8 cellular contexts compared by ENCODE assay signal in the genomic region with DNA sequence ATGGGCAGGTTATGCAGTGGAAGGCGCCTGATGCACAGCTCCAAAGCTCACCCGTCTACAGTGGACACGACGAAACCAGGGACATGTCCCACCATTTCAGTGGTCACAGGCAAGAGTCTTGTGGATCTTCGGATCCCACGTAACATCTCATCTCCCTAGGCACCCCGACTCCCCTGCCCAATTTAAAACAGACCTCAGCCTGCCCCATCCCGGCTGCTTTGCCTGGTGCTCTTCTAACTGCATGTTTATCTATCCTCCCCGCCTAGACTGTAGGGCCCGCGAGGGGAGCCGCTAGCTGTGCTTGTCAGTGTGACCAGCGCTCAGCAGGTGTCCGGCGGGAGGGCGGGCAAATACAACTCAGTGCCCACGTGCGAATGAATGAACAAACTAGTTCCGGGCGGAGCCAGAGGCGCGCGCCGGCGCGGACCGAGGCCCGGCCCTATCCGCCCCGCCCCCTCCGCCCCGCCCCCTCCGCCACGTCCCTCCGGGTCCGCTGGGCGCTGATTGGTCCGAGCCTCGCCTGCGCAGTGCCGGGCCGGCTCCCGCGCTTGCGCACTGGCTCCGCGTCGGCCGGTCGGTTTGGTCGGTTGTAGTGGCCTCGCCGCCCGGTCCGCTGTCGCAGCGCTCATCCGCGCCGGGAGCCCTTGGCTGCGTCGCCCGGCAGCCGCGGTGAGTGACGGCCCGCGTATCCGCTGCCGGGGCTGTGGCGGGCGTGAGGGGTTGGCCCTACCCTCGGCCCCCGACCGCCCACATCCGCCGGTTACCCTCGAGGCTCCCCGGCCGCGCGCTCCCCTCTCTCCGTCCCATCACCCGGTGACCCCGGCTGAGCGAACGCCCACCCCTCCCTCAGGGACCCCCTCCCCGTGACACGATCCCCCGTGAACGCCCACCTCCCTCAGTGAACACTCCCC.
DNase-seq lines count a peak whose midpoint lies in the region; ATAC-seq and TF ChIP-seq lines count a peak whose summit lies in the region.

No MANE protein-coding gene starts in this region.

- CTCF ChIA-PET in AG04450 (lab: Charles Lee): no interaction called here

- H3K4me1 ChIP-seq in breast epithelium: peaks cover 0 to 4% of the 10 kb centered on the region in 2 donors

- TF ChIP-seq POLR2A in breast epithelium (IDR thresholded peaks at IDR 0.05): peak; percentile 27

- POLR2A ChIA-PET in AG04450 (lab: Yijun Ruan, JAX): no interaction called here

- H3K4me3 ChIP-seq in AG04450 (ENCODE audit: low read depth, low read length): peak overlapping the region; percentile 80
- peak overlapping the region; percentile 89 to 98 (median 96) for H3K4me3 ChIP-seq in breast epithelium
- peak overlapping the region; percentile 72 to 99 (median 90) for H3K4me3 ChIP-seq in skin epidermis

- H3K27me3 ChIP-seq in AG04450 (ENCODE audit: control insufficient read depth, insufficient read depth, low read length) (no peaks in the 10 kb centered on the region), breast epithelium (no peaks in the 10 kb centered on the region)

- intact Hi-C loops in breast epithelium (cut with DNase I; ENCODE audit: low total_unique reads): no loop called here

- peak; percentile 79 for ATAC-seq in GM18907 (IDR thresholded peaks at IDR 0.05; ENCODE audit: unreplicated experiment)
- ATAC-seq in HG03135 (IDR thresholded peaks at IDR 0.05; ENCODE audit: unreplicated experiment): peak; percentile 77

- no peaks in the 10 kb centered on the region; the same call in 1 of the 2 replicates for H3K9me3 ChIP-seq in AG04450 (ENCODE audit: control insufficient read depth, insufficient read depth, low read length)
- H3K9me3 ChIP-seq in breast epithelium: no peaks in the 10 kb centered on the region

- no peak for TF ChIP-seq CTCF in AG04450 (IDR thresholded peaks at IDR 0.05; ENCODE audit: low read depth, low read length)
- TF ChIP-seq CTCF in VCaP (conservative IDR thresholded peaks at IDR 0.05): no peak
- TF ChIP-seq CTCF in breast epithelium (IDR thresholded peaks at IDR 0.05): no peak

- H3K27ac ChIP-seq in AG04450 (ENCODE audit: low read depth, low read length) (peak overlapping the region; percentile 39), VCaP (peak overlapping the region; percentile 70), breast epithelium (peak overlapping the region; percentile 90 to 93), skin epidermis (peak overlapping the region; percentile 78 to 99 (median 91))

- H3K36me3 ChIP-seq in breast epithelium: no peaks in the 10 kb centered on the region

- DNase-seq in AG04450 (ENCODE audit: low read depth, low spot score) (peak; percentile 51), NCI-H2196 (lab: John Stamatoyannopoulos, UW; ENCODE audit: unreplicated experiment) (peak; percentile 95), breast epithelium (ENCODE audit: low spot score in 2 of 2) (peak; percentile 88 to 92), iPS-NIHi11 (ENCODE audit: low spot score) (peak; percentile 100)

Comparison
In these comparisons a context has a peak if more than half of its experiments do, and no peak if none do; other contexts are left out.
1. Peak in every context shown above with its lines: DNase-seq, ATAC-seq, H3K4me3 ChIP-seq and H3K27ac ChIP-seq.
2. H3K27ac ChIP-seq: peak in every context shown above with its lines; median percentile 92 in breast epithelium; 91 in skin epidermis; 70 in VCaP; 39 in AG04450.